ENCODE assay signal across 10 cellular contexts in genomic region chr1:164561461-164561860, GRCh38. TPM values are rescaled to one million over a fixed set of nuclear protein-coding genes. Genes with fewer than 3 reads are reported as not detected.
A peak's percentile ranks its signal among the peaks of the same experiment; 100 is the strongest.
DNase-seq lines count a peak whose midpoint lies in the region; ATAC-seq and TF ChIP-seq lines count a peak whose summit lies in the region.
"Had no signal": no experiment of that assay in that cellular context is flagged by ENCODE, and none has a peak within 500 bp of the region (broad histone marks: within the 10 kb centered on the region; RNA-seq: fewer than 3 reads in every experiment).

No MANE protein-coding gene starts in this region.

- H3K27me3 ChIP-seq in cardiac muscle cell (no peaks in the 10 kb centered on the region), upper lobe of right lung (no peaks in the 10 kb centered on the region)

- H3K4me3 ChIP-seq in cardiac muscle cell = peak overlapping the region; percentile 97
- peak overlapping the region; percentile 76 for H3K4me3 ChIP-seq in mesodermal cell (ENCODE audit: extremely low read depth, insufficient read depth, low read length, poor library complexity, severe bottlenecking)
- H3K4me3 ChIP-seq in upper lobe of right lung = peak overlapping the region; percentile 71
- H3K4me3 ChIP-seq: MG63 had no signal

- H3K4me1 ChIP-seq in cardiac muscle cell (ENCODE audit: low read depth) (peaks cover 21% of the 10 kb centered on the region), mesodermal cell (ENCODE audit: control insufficient read depth, insufficient read depth, low read length, poor library complexity, severe bottlenecking) (peaks cover 19% of the 10 kb centered on the region), upper lobe of right lung (peaks cover 17% of the 10 kb centered on the region)

- H3K36me3 ChIP-seq in cardiac muscle cell (no peaks in the 10 kb centered on the region), mesodermal cell (ENCODE audit: control insufficient read depth, insufficient read depth, low read length) (peaks cover 2% of the 10 kb centered on the region), upper lobe of right lung (no peaks in the 10 kb centered on the region)
- H3K36me3 ChIP-seq: MG63 had no signal

- no CpG with 5 or more reads among the region's 1 CpG for WGBS in mesodermal cell (ENCODE audit: insufficient coverage in 2 of 2), 2 experiments

- H3K9me3 ChIP-seq in cardiac muscle cell (ENCODE audit: low read depth) = no peaks in the 10 kb centered on the region
- no peaks in the 10 kb centered on the region for H3K9me3 ChIP-seq in mesodermal cell (ENCODE audit: control insufficient read depth, low read length)
- H3K9me3 ChIP-seq in upper lobe of right lung = no peaks in the 10 kb centered on the region
- H3K9me3 ChIP-seq: MG63 had no signal

- ATAC-seq in Right ventricle myocardium inferior = no peak
- ATAC-seq in upper lobe of right lung = no peak
- ATAC-seq in GM19035 (IDR thresholded peaks at IDR 0.05; ENCODE audit: unreplicated experiment) = no peak

- peak overlapping the region; percentile 88 for H3K27ac ChIP-seq in cardiac muscle cell
- no peak overlapping the region for H3K27ac ChIP-seq in mesodermal cell (ENCODE audit: low read depth, low read length, severe bottlenecking)
- peak overlapping the region; percentile 82 for H3K27ac ChIP-seq in upper lobe of right lung

- DNase-seq in cardiac muscle cell (ENCODE audit: low read depth in 1 of 2, low spot score in 1 of 2) (no peak), Right ventricle myocardium inferior (ENCODE audit: missing footprints) (no peak), cerebellar cortex (ENCODE audit: low spot score) (peak; percentile 58), upper lobe of right lung (no peak), NCI-H446 treated with DMSO at 0.1 percent for 48 hours (lab: John Stamatoyannopoulos, UW) (no peak), activated gamma-delta T cell (lab: John Stamatoyannopoulos, UW) (no peak)
- DNase-seq: effector CD8-positive, alpha-beta T cell; MG63 had no signal

- no peak for TF ChIP-seq CTCF in cardiac muscle cell (IDR thresholded peaks at IDR 0.05; ENCODE audit: low read depth, low read length)
- TF ChIP-seq CTCF in upper lobe of right lung (IDR thresholded peaks at IDR 0.05) = no peak

- intact Hi-C loops in Right ventricle myocardium inferior (cut with DNase I) = loop anchor here (5.0 kb wide), 2 partner anchors 51 to 146 kb away; no protein-coding TSS in a partner anchor
- intact Hi-C loops in upper lobe of right lung (cut with DNase I) = no loop called here

RNA-seq across cellular contexts. Expression of gene PBX1, which starts 2.5 kb away (rescaled TPM):
- total RNA-seq in cardiac muscle cell = 147 and 182 TPM in 2 replicates
- polyA plus RNA-seq in cardiac muscle cell = 43.5 and 54.5 TPM in 2 replicates
- total RNA-seq in Right ventricle myocardium inferior = 78.8 TPM
- polyA plus RNA-seq in mesodermal cell (2013, experiment 1 of 2) = 59.3 TPM
- 56.0 TPM for polyA plus RNA-seq in mesodermal cell (2013, experiment 2 of 2)
- 56.7 TPM for total RNA-seq in upper lobe of right lung
